34 cellular contexts compared by ENCODE assay signal in the genomic region with DNA sequence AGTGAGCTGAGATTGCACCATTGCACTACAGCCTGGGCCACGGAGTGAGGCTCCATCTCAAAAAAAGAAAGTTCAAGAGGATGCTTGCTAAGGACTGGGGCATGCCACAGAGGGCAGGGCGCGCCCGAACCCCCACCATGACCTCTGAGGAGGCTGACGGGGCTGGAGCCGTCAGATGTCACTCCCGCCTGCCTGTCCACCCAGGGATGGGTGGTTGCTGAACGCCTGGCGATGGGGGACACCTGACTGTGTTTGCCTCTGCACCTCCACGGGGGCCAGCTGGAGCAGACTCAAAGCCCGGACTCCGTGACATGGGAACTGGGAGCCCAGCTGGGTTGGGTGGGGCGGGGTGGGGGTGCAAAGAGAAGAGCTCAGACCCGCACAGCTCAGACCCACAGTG. TPM values are rescaled to one million over a fixed set of nuclear protein-coding genes. Genes with fewer than 3 reads are reported as not detected.
"Had no signal": no experiment of that assay in that cellular context is flagged by ENCODE, and none has a peak within 500 bp of the region (broad histone marks: within the 10 kb centered on the region; RNA-seq: fewer than 3 reads in every experiment).

No MANE protein-coding gene starts in this region.

- H3K9me3 ChIP-seq: adrenal gland had no signal

- H3K27me3 ChIP-seq: adrenal gland, cardiac muscle cell had no signal

- ATAC-seq: activated CD8-positive, alpha-beta T cell treated with anti-CD3 and anti-CD28 coated beads for 36 hours; activated naive CD4-positive, alpha-beta T cell treated with anti-CD3 and anti-CD28 coated beads, Interleukin-2, amount 50 U/mL, for 72 hours; activated T-cell treated with anti-CD3 and anti-CD28 coated beads, Interleukin-2, amount 50 U/mL, for 4 hours; activated T-cell treated with anti-CD3 and anti-CD28 coated beads, Interleukin-2, amount 50 U/mL, for 72 hours; activated T-helper 17 cell treated with anti-CD3 and anti-CD28 coated beads, Interleukin-2, amount 50 U/mL, for 72 hours had no signal

- DNase-seq: activated B cell treated with CpG ODN at 0.5 μM for 24 hours; activated CD4-positive, alpha-beta memory T cell treated with anti-CD3 and anti-CD28 coated beads for 36 hours; activated CD4-positive, alpha-beta T cell treated with anti-CD3 and anti-CD28 coated beads for 4 hours; activated CD4-positive, alpha-beta T cell treated with anti-CD3 and anti-CD28 coated beads, Interleukin-2, amount 10 ng/mL, durations not matched to agents 24 days and 14 days; activated CD4-positive, alpha-beta T cell treated with anti-CD3 and anti-CD28 coated beads, Interleukin-2, amount 50 U/mL, for 1 hour; activated CD4-positive, alpha-beta T cell treated with anti-CD3 and anti-CD28 coated beads, Interleukin-2, amount 50 U/mL, for 4 hours; activated CD4-positive, CD25-positive, alpha-beta regulatory T cell treated with anti-CD3 and anti-CD28 coated beads, Interleukin-2, amount 50 U/mL, for 72 hours; activated CD8-positive, alpha-beta memory T cell treated with anti-CD3 and anti-CD28 coated beads, Interleukin-2, amount 50 U/mL, for 4 hours; activated CD8-positive, alpha-beta T cell treated with anti-CD3 and anti-CD28 coated beads for 36 hours; activated effector memory CD4-positive, alpha-beta T cell treated with anti-CD3 and anti-CD28 coated beads, Interleukin-2, amount 50 U/mL, for 16 hours; activated gamma-delta T cell treated with Interleukin-2 at 50 U/mL for 16 hours; activated naive CD4-positive, alpha-beta T cell; activated naive CD4-positive, alpha-beta T cell treated with anti-CD3 and anti-CD28 coated beads for 36 hours; activated naive CD4-positive, alpha-beta T cell treated with anti-CD3 and anti-CD28 coated beads, Interleukin-2, amount 50 U/mL, for 16 hours; activated naive CD8-positive, alpha-beta T cell treated with anti-CD3 and anti-CD28 coated beads for 36 hours; activated T-cell treated with anti-CD3 and anti-CD28 coated beads for 4 hours; activated T-cell treated with anti-CD3 and anti-CD28 coated beads, Interleukin-2, amount 50 U/mL, for 1 hour; activated T-cell treated with anti-CD3 and anti-CD28 coated beads, Interleukin-2, amount 50 U/mL, for 4 hours; activated T-cell treated with anti-CD3 and anti-CD28 coated beads, Interleukin-2, amount 50 U/mL, for 72 hours; adrenal gland; amniotic stem cell; SW 1271; T-helper 1 cell; T-helper 2 cell; T-helper 9 cell had no signal

- H3K4me3 ChIP-seq: adrenal gland, cardiac muscle cell had no signal

- H3K36me3 ChIP-seq: cardiac muscle cell had no signal

- H3K27ac ChIP-seq: VCaP had no signal

RNA-seq across cellular contexts. Expression of a gene that starts 31.9 kb away (rescaled TPM):
- total RNA-seq: activated B cell treated with CpG ODN at 0.5 μM for 24 hours; activated CD4-positive, alpha-beta T cell treated with anti-CD3 and anti-CD28 coated beads, Interleukin-2, amount 10 ng/mL, durations not matched to agents 24 days and 14 days; activated T-helper 1 cell treated with anti-CD3 and anti-CD28 coated beads, Interleukin-12 subunit alpha, Interleukin-12 subunit beta, Interleukin-2, Interleukin-4 antibody, amounts not matched to agents 30 ng/mL and 10 ng/mL and 1 ng/mL, durations not matched to agents 14 hours and 24 hours and 36 hours; activated T-helper 17 cell treated with anti-CD3 and anti-CD28 coated beads, Interleukin-2, amount 50 U/mL, for 72 hours; bronchial epithelial cell had no signal

RNA-seq across cellular contexts. Expression of a gene that starts 41.6 kb away (rescaled TPM):
- total RNA-seq: activated B cell treated with CpG ODN at 0.5 μM for 24 hours; activated CD4-positive, alpha-beta memory T cell treated with anti-CD3 and anti-CD28 coated beads for 36 hours; activated CD4-positive, alpha-beta T cell treated with anti-CD3 and anti-CD28 coated beads, Interleukin-2, amount 10 ng/mL, durations not matched to agents 24 days and 14 days; activated CD8-positive, alpha-beta memory T cell treated with anti-CD3 and anti-CD28 coated beads for 36 hours; activated CD8-positive, alpha-beta T cell treated with anti-CD3 and anti-CD28 coated beads for 36 hours; activated naive CD4-positive, alpha-beta T cell treated with anti-CD3 and anti-CD28 coated beads for 36 hours; activated naive CD4-positive, alpha-beta T cell treated with anti-CD3 and anti-CD28 coated beads, Interleukin-2, amount 50 U/mL, for 72 hours; activated naive CD8-positive, alpha-beta T cell treated with anti-CD3 and anti-CD28 coated beads for 36 hours; activated T-cell treated with anti-CD3 and anti-CD28 coated beads, Interleukin-2, amount 50 U/mL, for 4 hours; activated T-cell treated with anti-CD3 and anti-CD28 coated beads, Interleukin-2, amount 50 U/mL, for 72 hours; activated T-helper 1 cell treated with anti-CD3 and anti-CD28 coated beads, Interleukin-12 subunit alpha, Interleukin-12 subunit beta, Interleukin-2, Interleukin-4 antibody, amounts not matched to agents 30 ng/mL and 10 ng/mL and 1 ng/mL, durations not matched to agents 14 hours and 24 hours and 36 hours; activated T-helper 17 cell treated with anti-CD3 and anti-CD28 coated beads, Interleukin-2, amount 50 U/mL, for 72 hours; adrenal gland; aorta; astrocyte; bronchial epithelial cell; cardiac muscle cell had no signal
- polyA plus RNA-seq: adrenal gland, aorta, cardiac muscle cell had no signal

RNA-seq across cellular contexts. Expression of a gene that starts 42.8 kb away (rescaled TPM):
- total RNA-seq: activated B cell treated with CpG ODN at 0.5 μM for 24 hours; activated CD4-positive, alpha-beta memory T cell treated with anti-CD3 and anti-CD28 coated beads for 36 hours; activated CD4-positive, alpha-beta T cell treated with anti-CD3 and anti-CD28 coated beads, Interleukin-2, amount 10 ng/mL, durations not matched to agents 24 days and 14 days; activated CD8-positive, alpha-beta memory T cell treated with anti-CD3 and anti-CD28 coated beads for 36 hours; activated CD8-positive, alpha-beta T cell treated with anti-CD3 and anti-CD28 coated beads for 36 hours; activated naive CD4-positive, alpha-beta T cell treated with anti-CD3 and anti-CD28 coated beads for 36 hours; activated naive CD4-positive, alpha-beta T cell treated with anti-CD3 and anti-CD28 coated beads, Interleukin-2, amount 50 U/mL, for 72 hours; activated naive CD8-positive, alpha-beta T cell treated with anti-CD3 and anti-CD28 coated beads for 36 hours; activated T-cell treated with anti-CD3 and anti-CD28 coated beads, Interleukin-2, amount 50 U/mL, for 4 hours; activated T-cell treated with anti-CD3 and anti-CD28 coated beads, Interleukin-2, amount 50 U/mL, for 72 hours; activated T-helper 1 cell treated with anti-CD3 and anti-CD28 coated beads, Interleukin-12 subunit alpha, Interleukin-12 subunit beta, Interleukin-2, Interleukin-4 antibody, amounts not matched to agents 30 ng/mL and 10 ng/mL and 1 ng/mL, durations not matched to agents 14 hours and 24 hours and 36 hours; activated T-helper 17 cell treated with anti-CD3 and anti-CD28 coated beads, Interleukin-2, amount 50 U/mL, for 72 hours; aorta; astrocyte; bronchial epithelial cell had no signal
- polyA plus RNA-seq: aorta, cardiac muscle cell had no signal
